In genomic region chr14:24307575-24308341, GRCh38 we compare ENCODE assay signal across 8 cellular contexts. TPM values are rescaled to one million over a fixed set of nuclear protein-coding genes. Genes with fewer than 3 reads are reported as not detected.
DNase-seq lines count a peak whose midpoint lies in the region; ATAC-seq, FAIRE-seq and TF ChIP-seq lines count a peak whose summit lies in the region.

TSS of gene CIDEB (minus strand) at chr14:24307977. CDS start at chr14:24307858, 119 bp downstream.

- H3F3A ChIP-seq in Loucy (ENCODE audit: low read depth) = no peaks in the 10 kb centered on the region

- intact Hi-C loops in sciatic nerve (cut with DNase I) = no loop called here

- peaks cover 43% of the 10 kb centered on the region for H3K36me3 Mint-ChIP-seq in astrocyte (ENCODE audit: low read depth, unreplicated experiment)

- H3K36me3 ChIP-seq in Loucy (ENCODE audit: insufficient read depth, low read length) = peaks cover 38% of the 10 kb centered on the region; the same call in 1 of the 2 replicates
- peaks cover 34% of the 10 kb centered on the region for H3K36me3 ChIP-seq in astrocyte (ENCODE audit: insufficient read depth, low read length)
- H3K36me3 ChIP-seq in right atrium auricular region = peaks cover 46% of the 10 kb centered on the region

- H2AFZ ChIP-seq in Loucy (ENCODE audit: low read length) = no peak within 1 kb of the TSS
- H2AFZ ChIP-seq in astrocyte (ENCODE audit: low read depth, low read length) = no peak within 1 kb of the TSS

- H3K9me3 ChIP-seq in Loucy (ENCODE audit: insufficient read depth, low read depth, low read length) = no peaks in the 10 kb centered on the region
- H3K9me3 ChIP-seq in astrocyte (ENCODE audit: insufficient read depth, low read depth, low read length) = no peaks in the 10 kb centered on the region
- H3K9me3 ChIP-seq in right atrium auricular region = no peaks in the 10 kb centered on the region

- H3K4me2 ChIP-seq in Loucy (ENCODE audit: low read depth, low read length, poor library complexity, severe bottlenecking) (no peak within 1 kb of the TSS), astrocyte (ENCODE audit: low read length) (no peak within 1 kb of the TSS)

- H3K9ac ChIP-seq in Loucy (ENCODE audit: low read depth, low read length, poor library complexity, severe bottlenecking) (no peak within 1 kb of the TSS), astrocyte (ENCODE audit: low read length) (no peak within 1 kb of the TSS)

- no peaks in the 10 kb centered on the region; the same call in 1 of the 2 replicates for H3K79me2 ChIP-seq in Loucy (ENCODE audit: insufficient read depth, low read length)
- no peaks in the 10 kb centered on the region for H3K79me2 ChIP-seq in astrocyte (ENCODE audit: insufficient read depth, low read length)

- no peaks in the 10 kb centered on the region for H3K9me3 Mint-ChIP-seq in astrocyte (ENCODE audit: unreplicated experiment)

- H3K27me3 ChIP-seq in Loucy (ENCODE audit: insufficient read depth, low read length, poor library complexity, severe bottlenecking) = no peaks in the 10 kb centered on the region
- no peaks in the 10 kb centered on the region for H3K27me3 ChIP-seq in astrocyte (ENCODE audit: insufficient read depth, low read length)
- no peaks in the 10 kb centered on the region for H3K27me3 ChIP-seq in right atrium auricular region

- H3K4me3 Mint-ChIP-seq in astrocyte (ENCODE audit: unreplicated experiment) = peak within 1 kb of the TSS; percentile 27

- peaks cover 8% of the 10 kb centered on the region for H3K4me1 Mint-ChIP-seq in astrocyte (ENCODE audit: low read depth, unreplicated experiment)

- peak; percentile 25 for DNase-seq in NCI-H2107 treated with DMSO at 0.1 percent for 48 hours (lab: John Stamatoyannopoulos, UW; ENCODE audit: unreplicated experiment)
- no peak for DNase-seq in NCI-H2107 (lab: John Stamatoyannopoulos, UW)
- peak in 4 of 5 experiments; percentile 37 to 65 (median 40) for DNase-seq in T-helper 2 cell
- DNase-seq in astrocyte (ENCODE audit: low read depth) = no peak
- no peak for DNase-seq in right atrium auricular region (ENCODE audit: low spot score)
- DNase-seq in sciatic nerve (ENCODE audit: low spot score) = peak; percentile 75

- no peak within 1 kb of the TSS for H3K27ac Mint-ChIP-seq in astrocyte (ENCODE audit: unreplicated experiment)

- H3K9me2 ChIP-seq in Loucy (replicated peaks; ENCODE audit: low read depth, low read length) = no peaks in the 10 kb centered on the region

- peak; percentile 93 for TF ChIP-seq CTCF in Loucy (conservative IDR thresholded peaks at IDR 0.05; ENCODE audit: low read length)
- peak; percentile 97 for TF ChIP-seq CTCF in astrocyte (IDR thresholded peaks at IDR 0.05; ENCODE audit: insufficient read depth, low read depth, low read length)
- peak; percentile 87 to 90 for TF ChIP-seq CTCF in right atrium auricular region (IDR thresholded peaks at IDR 0.05)

- H4K20me1 ChIP-seq in Loucy (ENCODE audit: insufficient read depth, low read length, poor library complexity, severe bottlenecking) = no peaks in the 10 kb centered on the region
- peaks cover 46% of the 10 kb centered on the region for H4K20me1 ChIP-seq in astrocyte (ENCODE audit: insufficient read depth, low read length)

- H3K4me3 ChIP-seq in Loucy (ENCODE audit: low read length, poor library complexity, severe bottlenecking) (no peak within 1 kb of the TSS), astrocyte (ENCODE audit: insufficient read depth, low read depth, low read length) (no peak within 1 kb of the TSS), right atrium auricular region (no peak within 1 kb of the TSS)

- no peak within 1 kb of the TSS for H3K27ac ChIP-seq in astrocyte (ENCODE audit: low read depth, low read length)
- H3K27ac ChIP-seq in right atrium auricular region = no peak within 1 kb of the TSS

- peak; percentile 47 for FAIRE-seq in astrocyte (lab: Jason Lieb, UNC)

- no peaks in the 10 kb centered on the region for H3K27me3 Mint-ChIP-seq in astrocyte (ENCODE audit: low read depth, unreplicated experiment)

- ATAC-seq in sciatic nerve = peak; percentile 51
- no peak for ATAC-seq in GM18520 (IDR thresholded peaks at IDR 0.05; ENCODE audit: unreplicated experiment)

- H3K4me1 ChIP-seq in Loucy (ENCODE audit: insufficient read depth, low read length, poor library complexity, severe bottlenecking) (peaks cover 6% of the 10 kb centered on the region), astrocyte (ENCODE audit: insufficient read depth, low read length) (peaks cover 16% of the 10 kb centered on the region), right atrium auricular region (peaks cover 0 to 36% of the 10 kb centered on the region in 2 donors)

RNA-seq across cellular contexts. Expression of gene CIDEB, which starts in this region (rescaled TPM):
- total RNA-seq in astrocyte = not detected in 2 replicates
- total RNA-seq in right atrium auricular region = 1 to 10 TPM; 2.0 to 6.6 TPM
- 17.3 TPM for total RNA-seq in sciatic nerve

Comparison
In these comparisons a context has a peak if more than half of its experiments do, and no peak if none do; other contexts are left out.
1. DNase-seq: peak in NCI-H2107 treated with DMSO at 0.1 percent for 48 hours (single experiment), T-helper 2 cell (4 of 5) and sciatic nerve (single experiment); none in NCI-H2107 (single experiment), astrocyte (single experiment) and right atrium auricular region (single experiment).
2. Peak in every context shown above with its lines, with median percentiles within 50 percentile points of each other: CTCF ChIP-seq.